ENCODE assay signal across 8 cellular contexts in genomic region chr2:118131771-118132170, GRCh38.
"Had no signal": no experiment of that assay in that cellular context is flagged by ENCODE, and none has a peak within 500 bp of the region (broad histone marks: within the 10 kb centered on the region; RNA-seq: fewer than 3 reads in every experiment).

No MANE protein-coding gene starts in this region.

- H3K4me3 ChIP-seq: GM23338, K562 had no signal

- FAIRE-seq: H1, H54, HTR-8/SVneo, K562 had no signal

- H3K4me2 ChIP-seq: GM23338 had no signal

- DNase-seq: H9, HCEC 1CT, IMR-90 had no signal

- H2AFZ ChIP-seq: GM23338 had no signal
